In the genomic region with DNA sequence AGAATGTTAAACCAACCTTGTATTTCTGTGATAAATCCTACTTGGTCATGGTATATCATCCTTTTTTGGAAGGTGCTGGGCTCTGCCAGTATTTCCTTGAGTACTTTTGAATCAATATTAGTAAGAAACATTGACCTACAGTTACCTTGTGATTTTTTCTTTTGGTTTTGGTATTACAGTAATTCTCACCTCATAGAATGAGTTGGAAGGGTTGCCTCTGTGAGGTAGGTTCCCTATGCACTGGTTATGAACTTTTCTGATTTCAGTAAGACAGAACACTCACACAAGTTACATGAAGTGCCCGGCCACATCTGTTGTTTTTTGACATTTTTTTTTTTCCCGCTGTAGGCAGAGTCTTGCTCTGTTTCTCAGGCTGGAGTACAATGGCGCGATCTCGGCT, we compare ENCODE assay signal across 20 cellular contexts. TPM values are rescaled to one million over a fixed set of nuclear protein-coding genes. Genes with fewer than 3 reads are reported as not detected.
DNase-seq lines count a peak whose midpoint lies in the region; ATAC-seq lines count a peak whose summit lies in the region.
"Had no signal": no experiment of that assay in that cellular context is flagged by ENCODE, and none has a peak within 500 bp of the region (broad histone marks: within the 10 kb centered on the region; RNA-seq: fewer than 3 reads in every experiment).

No MANE protein-coding gene starts in this region.

- peak; percentile 20 for DNase-seq in NCI-H2171 treated with DMSO at 0.1 percent for 48 hours (lab: John Stamatoyannopoulos, UW)
- no peak for DNase-seq in NCI-H2171 (lab: John Stamatoyannopoulos, UW)
- no peak for DNase-seq in ACHN
- DNase-seq: activated effector memory CD4-positive, alpha-beta T cell treated with anti-CD3 and anti-CD28 coated beads, Interleukin-2, amount 50 U/mL, for 16 hours; anterior cingulate cortex; BE2C; esophagus squamous epithelium; NCI-H1048; NCI-H526 treated with DMSO at 0.1 percent for 48 hours; psoas muscle; SHP77; testis had no signal

- H3K9me3 Mint-ChIP-seq in activated T-helper 17 cell treated with anti-CD3 and anti-CD28 coated beads, Interleukin-2, amount 50 U/mL, for 72 hours, result no peaks in the 10 kb centered on the region
- H3K9me3 Mint-ChIP-seq: central memory CD8-positive, alpha-beta T cell had no signal

- in situ Hi-C loops in ACHN (cut with HindIII; ENCODE audit: low pct_ligation_motif_present, low pct_unique_long_range_greater_than_20kb, low sequenced_read_pairs), result no loop called here

- H3K36me3 Mint-ChIP-seq in activated T-helper 17 cell treated with anti-CD3 and anti-CD28 coated beads, Interleukin-2, amount 50 U/mL, for 72 hours (ENCODE audit: low read depth), result peaks cover 90% of the 10 kb centered on the region

- H3K4me3 Mint-ChIP-seq in activated T-helper 17 cell treated with anti-CD3 and anti-CD28 coated beads, Interleukin-2, amount 50 U/mL, for 72 hours, result no peak overlapping the region
- H3K4me3 Mint-ChIP-seq: central memory CD8-positive, alpha-beta T cell; neural crest cell had no signal

- peak; percentile 75 for ATAC-seq in GM19351 (IDR thresholded peaks at IDR 0.05; ENCODE audit: unreplicated experiment)
- peak; percentile 79 for ATAC-seq in HG02884 (IDR thresholded peaks at IDR 0.05; ENCODE audit: unreplicated experiment)
- ATAC-seq in activated T-helper 17 cell treated with anti-CD3 and anti-CD28 coated beads, Interleukin-2, amount 50 U/mL, for 72 hours (replicated peaks), result peak; percentile 69
- no peak for ATAC-seq in GM18861 (IDR thresholded peaks at IDR 0.05; ENCODE audit: unreplicated experiment)
- ATAC-seq in GM18909 (IDR thresholded peaks at IDR 0.05; ENCODE audit: poor library complexity, unreplicated experiment), result no peak
- ATAC-seq: left lobe of liver, psoas muscle had no signal

- no peaks in the 10 kb centered on the region for H3K27me3 Mint-ChIP-seq in activated T-helper 17 cell treated with anti-CD3 and anti-CD28 coated beads, Interleukin-2, amount 50 U/mL, for 72 hours
- H3K27me3 Mint-ChIP-seq: central memory CD8-positive, alpha-beta T cell had no signal

- no peak overlapping the region for H3K27ac Mint-ChIP-seq in activated T-helper 17 cell treated with anti-CD3 and anti-CD28 coated beads, Interleukin-2, amount 50 U/mL, for 72 hours

- peaks cover 23% of the 10 kb centered on the region for H3K4me1 Mint-ChIP-seq in activated T-helper 17 cell treated with anti-CD3 and anti-CD28 coated beads, Interleukin-2, amount 50 U/mL, for 72 hours
- H3K4me1 Mint-ChIP-seq: neural crest cell had no signal

RNA-seq across cellular contexts. Expression of gene PCCB, which starts 20.0 kb away (rescaled TPM):
- 10 to 100 TPM; 26.5 to 40.2 TPM for total RNA-seq in activated T-helper 17 cell treated with anti-CD3 and anti-CD28 coated beads, Interleukin-2, amount 50 U/mL, for 72 hours

Comparison
In these comparisons a context has a peak if more than half of its experiments do, and no peak if none do; other contexts are left out.
1. ATAC-seq: peak in GM19351 (single experiment), HG02884 (single experiment) and activated T-helper 17 cell treated with anti-CD3 and anti-CD28 coated beads, Interleukin-2, amount 50 U/mL, for 72 hours (single experiment); none in GM18861 (single experiment) and GM18909 (single experiment).